9 cellular contexts compared by ENCODE assay signal in the genomic region with DNA sequence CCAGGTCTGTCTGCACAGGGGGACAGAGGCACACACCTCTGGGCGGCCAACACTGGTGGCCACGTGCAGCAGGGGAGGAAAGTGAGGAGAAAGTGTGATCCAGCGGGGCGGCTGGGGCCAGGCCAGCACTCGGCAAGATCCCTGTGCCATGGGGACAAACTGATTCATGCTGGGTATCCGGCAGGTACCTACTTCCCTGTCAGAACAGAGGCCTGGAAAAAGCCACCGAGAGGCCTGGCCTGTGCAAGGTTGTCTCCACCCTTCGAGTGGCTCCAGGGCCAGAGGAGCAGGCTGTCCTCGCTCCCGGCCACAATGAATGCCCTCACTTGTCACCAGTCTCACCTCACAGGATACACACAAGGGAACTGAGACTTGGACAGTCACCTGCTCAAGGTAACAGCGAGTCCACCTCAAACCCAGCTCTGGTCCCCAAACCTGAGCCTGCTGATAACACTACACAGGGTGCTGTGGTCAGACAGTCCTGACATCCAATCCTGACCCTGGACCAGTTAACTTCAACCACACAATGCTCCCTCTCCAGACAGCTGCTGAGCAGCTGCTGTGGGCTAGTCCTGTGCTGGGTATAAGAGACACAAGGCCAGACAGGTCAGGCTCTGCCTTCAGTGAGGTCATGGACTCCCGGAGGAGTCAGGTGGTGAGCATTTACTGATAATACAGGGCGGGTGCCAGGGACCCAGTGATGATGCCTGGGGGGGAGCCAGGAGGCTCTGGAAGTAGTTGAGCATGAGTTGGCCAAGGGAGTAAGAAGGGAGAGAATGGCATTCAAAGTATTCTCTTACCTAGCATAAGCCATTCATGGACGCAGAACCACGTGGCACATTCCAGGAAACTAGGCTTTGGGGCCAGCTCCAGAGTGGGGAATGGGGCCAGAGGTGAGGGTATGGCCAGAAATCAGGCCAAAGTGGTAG. TPM values are rescaled to one million over a fixed set of nuclear protein-coding genes. Genes with fewer than 3 reads are reported as not detected.
DNase-seq lines count a peak whose midpoint lies in the region; ATAC-seq and TF ChIP-seq lines count a peak whose summit lies in the region.
"Had no signal": no experiment of that assay in that cellular context is flagged by ENCODE, and none has a peak within 500 bp of the region (broad histone marks: within the 10 kb centered on the region; RNA-seq: fewer than 3 reads in every experiment).

No MANE protein-coding gene starts in this region.

- peaks cover 0 to 4% (median 0%) of the 10 kb centered on the region in 11 donors for H3K9me3 Mint-ChIP-seq in naive thymus-derived CD4-positive, alpha-beta T cell
- H3K9me3 Mint-ChIP-seq in T-cell = peaks cover 0 to 5% (median 0%) of the 10 kb centered on the region in 3 donors

- intact Hi-C loops in colonic mucosa (cut with DNase I) (no loop called here), ovary (cut with DNase I) (loop anchor here in 1 of 4 donors (2.0 kb wide), 1 partner anchor 63 kb away; no protein-coding TSS in a partner anchor)
- intact Hi-C loops in naive thymus-derived CD4-positive, alpha-beta T cell (cut with micrococcal nuclease) = loop anchor here (1.0 kb wide), 1 partner anchor 11 kb away; no protein-coding TSS in a partner anchor

- peak overlapping the region; percentile 57 for H3K27ac ChIP-seq in AG04450 (ENCODE audit: low read depth, low read length)
- H3K27ac ChIP-seq in colonic mucosa = peak overlapping the region; percentile 85
- no peak overlapping the region for H3K27ac ChIP-seq in naive thymus-derived CD4-positive, alpha-beta T cell (ENCODE audit: low read depth, low read length)
- no peak overlapping the region for H3K27ac ChIP-seq in ovary

- H3K36me3 Mint-ChIP-seq in naive thymus-derived CD4-positive, alpha-beta T cell = peaks cover 7 to 51% (median 19%) of the 10 kb centered on the region in 5 donors
- H3K36me3 Mint-ChIP-seq in T-cell = peaks cover 40% of the 10 kb centered on the region

- peak overlapping the region in 1 of 2 donors; percentile 61 for H3K9ac ChIP-seq in colonic mucosa (ENCODE audit: low read depth in 2 of 2, low read length in 2 of 2)

- H3K4me3 ChIP-seq in AG04450 (ENCODE audit: low read depth, low read length) = no peak overlapping the region
- H3K4me3 ChIP-seq in MG63 = no peak overlapping the region
- H3K4me3 ChIP-seq in colonic mucosa = no peak overlapping the region
- H3K4me3 ChIP-seq in naive thymus-derived CD4-positive, alpha-beta T cell (ENCODE audit: low read length) = no peak overlapping the region
- H3K4me3 ChIP-seq in ovary = no peak overlapping the region

- POLR2A ChIA-PET in AG04450 (lab: Yijun Ruan, JAX) (interaction anchor here (0.7 to 1.0 kb wide), 2 partner anchors 13 to 45 kb away, joined by 3 to 4 read pairs; no protein-coding TSS in a partner anchor), T-cell (lab: Charles Lee) (no interaction called here)
- POLR2A ChIA-PET in naive thymus-derived CD4-positive, alpha-beta T cell (lab: Charles Lee) = interaction anchor here (5.9 kb wide), 1 partner anchor 10 kb away, joined by 59 read pairs; no protein-coding TSS in a partner anchor

- TF ChIP-seq CTCF in AG04450 (IDR thresholded peaks at IDR 0.05; ENCODE audit: low read depth, low read length) = no peak
- no peak for TF ChIP-seq CTCF in colonic mucosa (IDR thresholded peaks at IDR 0.05)
- no peak for TF ChIP-seq CTCF in ovary (IDR thresholded peaks at IDR 0.05)

- TF ChIP-seq POLR2A in ovary (IDR thresholded peaks at IDR 0.05) = no peak

- ATAC-seq in naive thymus-derived CD4-positive, alpha-beta T cell = no peak
- no peak for ATAC-seq in T-cell (replicated peaks in 1 of 4)

- peak overlapping the region in 2 of 10 donors; percentile 56 to 57 for H3K4me3 Mint-ChIP-seq in naive thymus-derived CD4-positive, alpha-beta T cell
- no peak overlapping the region for H3K4me3 Mint-ChIP-seq in T-cell

- no peaks in the 10 kb centered on the region for H3K27me3 Mint-ChIP-seq in naive thymus-derived CD4-positive, alpha-beta T cell
- no peaks in the 10 kb centered on the region for H3K27me3 Mint-ChIP-seq in T-cell

- H3K36me3 ChIP-seq in MG63 (peaks cover 4% of the 10 kb centered on the region), colonic mucosa (no peaks in the 10 kb centered on the region), ovary (no peaks in the 10 kb centered on the region)
- peaks cover 0 to 55% (median 0%) of the 10 kb centered on the region in 3 experiments for H3K36me3 ChIP-seq in naive thymus-derived CD4-positive, alpha-beta T cell (ENCODE audit: control insufficient read depth in 2 of 3, insufficient read depth in 3 of 3, low read length in 3 of 3)

- CTCF ChIA-PET in AG04450 (lab: Charles Lee) = interaction anchor here (1.8 to 2.3 kb wide), 2 partner anchors 10 to 23 kb away, joined by 4 to 11 read pairs; no protein-coding TSS in a partner anchor
- CTCF ChIA-PET in naive thymus-derived CD4-positive, alpha-beta T cell (lab: Charles Lee) = interaction anchor here (0.9 to 1.3 kb wide), 2 partner anchors 20 to 23 kb away, joined by 3 to 4 read pairs; no protein-coding TSS in a partner anchor
- CTCF ChIA-PET in T-cell (lab: Charles Lee) = interaction anchor here in 1 of 2 donors (0.7 kb wide), 1 partner anchor 53 kb away, joined by 3 read pairs; no protein-coding TSS in a partner anchor

- no peak for TF ChIP-seq EP300 in ovary (IDR thresholded peaks at IDR 0.05)

- peak overlapping the region in 7 of 9 donors; percentile 61 to 93 (median 86) for H3K27ac Mint-ChIP-seq in naive thymus-derived CD4-positive, alpha-beta T cell
- peak overlapping the region in 1 of 2 donors; percentile 69 for H3K27ac Mint-ChIP-seq in T-cell

- H3K4me1 ChIP-seq in colonic mucosa = peaks cover 40% of the 10 kb centered on the region
- H3K4me1 ChIP-seq in naive thymus-derived CD4-positive, alpha-beta T cell (ENCODE audit: control insufficient read depth in 2 of 2, insufficient read depth in 2 of 2, low read length in 2 of 2) = peaks cover 0 to 6% of the 10 kb centered on the region in 2 donors
- H3K4me1 ChIP-seq in ovary (ENCODE audit: insufficient read depth) = peaks cover 28% of the 10 kb centered on the region

- H3K4me1 Mint-ChIP-seq in naive thymus-derived CD4-positive, alpha-beta T cell = peaks cover 12 to 55% (median 20%) of the 10 kb centered on the region in 7 donors
- peaks cover 20 to 21% (median 21%) of the 10 kb centered on the region in 3 donors for H3K4me1 Mint-ChIP-seq in T-cell

- H3K9me3 ChIP-seq in AG04450 (ENCODE audit: control insufficient read depth, insufficient read depth, low read length) (peaks cover 3% of the 10 kb centered on the region; the same call in 1 of the 2 replicates), MG63 (no peaks in the 10 kb centered on the region), colonic mucosa (no peaks in the 10 kb centered on the region), ovary (no peaks in the 10 kb centered on the region)
- H3K9me3 ChIP-seq in naive thymus-derived CD4-positive, alpha-beta T cell (ENCODE audit: control insufficient read depth in 2 of 3, low read length in 3 of 3) = no peaks in the 10 kb centered on the region

- 79 to 84% (median 81%) methylated on average over 15 of the region's 15 CpGs for WGBS in ovary, 3 donors

- H3K27me3 ChIP-seq in AG04450 (ENCODE audit: control insufficient read depth, insufficient read depth, low read length) = no peaks in the 10 kb centered on the region
- no peaks in the 10 kb centered on the region for H3K27me3 ChIP-seq in MG63
- no peaks in the 10 kb centered on the region for H3K27me3 ChIP-seq in colonic mucosa
- no peaks in the 10 kb centered on the region for H3K27me3 ChIP-seq in naive thymus-derived CD4-positive, alpha-beta T cell (ENCODE audit: control insufficient read depth in 2 of 2, insufficient read depth in 2 of 2, low read length in 2 of 2)
- H3K27me3 ChIP-seq in ovary = no peaks in the 10 kb centered on the region

- DNase-seq in AG04450 (ENCODE audit: low read depth, low spot score) (no peak), MG63 (peak; percentile 68), colonic mucosa (no peak), hypothalamus (lab: John Stamatoyannopoulos, UW) (no peak), T-helper 9 cell (no peak), T-cell (no peak), ovary (no peak)
- no peak for DNase-seq in naive thymus-derived CD4-positive, alpha-beta T cell
- DNase-seq: COR-L47 had no signal

RNA-seq across cellular contexts. Expression of gene VAC14, which starts 53.0 kb away (rescaled TPM):
- polyA plus RNA-seq in AG04450 (2011; rRNA removed) (30.2 and 38.6 TPM in 2 replicates), ovary (10 to 100 TPM in 1 of 2 donors, 1 to 10 TPM in 1; 9.9 to 19.5 TPM)
- 49.3 and 61.4 TPM in 2 replicates for polyA minus RNA-seq in AG04450 (2011; rRNA and poly(A)+ RNA removed)
- total RNA-seq in MG63 (2014; rRNA removed; shearing (Covaris generic); ENCODE audit: low replicate concordance) = 8.9 and 15.4 TPM in 2 replicates
- total RNA-seq in colonic mucosa (10 to 100 TPM; 20.7 to 41.8 TPM), T-cell (10 to 100 TPM; 40.3 to 48.0 (median 44.0) TPM), ovary (10 to 100 TPM; 15.5 to 32.4 (median 24.2) TPM)
- total RNA-seq in naive thymus-derived CD4-positive, alpha-beta T cell = 10 to 100 TPM; 36.7 to 47.1 (median 45.9) TPM
- polyA plus RNA-seq in naive thymus-derived CD4-positive, alpha-beta T cell = 10 to 100 TPM; 29.2 to 61.2 TPM

Comparison
In these comparisons a context has a peak if more than half of its experiments do, and no peak if none do; other contexts are left out.
1. H3K27ac ChIP-seq: peak in AG04450 (single experiment) and colonic mucosa (single experiment); none in naive thymus-derived CD4-positive, alpha-beta T cell (single experiment) and ovary (0 of 2).
2. POLR2A ChIA-PET loops: an anchor here in AG04450 (0.7 to 1.0 kb wide) and naive thymus-derived CD4-positive, alpha-beta T cell (5.9 kb wide); none called in T-cell.